10 cellular contexts compared by ENCODE assay signal in the genomic region with DNA sequence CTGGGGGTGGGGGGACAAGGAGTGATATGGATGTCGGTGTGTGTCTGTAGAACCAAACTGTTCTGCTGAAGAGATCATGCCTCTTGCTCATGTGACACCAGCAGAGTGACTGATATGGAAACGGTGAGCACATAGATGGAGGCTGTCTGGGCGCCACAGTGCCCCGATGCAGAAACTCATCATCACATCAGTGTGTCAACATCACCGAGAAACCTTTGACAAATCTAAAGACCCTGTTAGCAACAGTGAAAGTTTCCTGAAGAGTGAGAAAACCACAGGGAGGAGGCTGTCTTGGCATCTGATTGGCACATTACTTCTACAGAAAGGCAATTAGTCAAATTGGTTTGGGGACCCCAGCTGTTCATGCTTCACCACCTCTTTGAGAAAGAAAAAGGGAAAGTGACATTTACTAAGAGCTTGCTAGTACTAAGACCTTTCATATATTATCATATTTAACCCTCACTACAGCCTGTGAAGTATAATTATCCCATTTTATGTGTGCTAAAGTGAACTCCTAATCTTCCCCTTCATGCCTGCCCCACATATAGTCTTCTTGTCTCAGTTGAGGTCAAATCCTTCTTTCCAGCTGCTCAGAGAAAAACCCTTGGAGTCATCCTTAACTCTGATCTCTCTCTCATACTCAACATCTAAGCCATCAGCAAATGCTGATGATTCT. TPM values are rescaled to one million over a fixed set of nuclear protein-coding genes. Genes with fewer than 3 reads are reported as not detected.
A peak's percentile ranks its signal among the peaks of the same experiment; 100 is the strongest.
DNase-seq lines count a peak whose midpoint lies in the region; ATAC-seq, FAIRE-seq and TF ChIP-seq lines count a peak whose summit lies in the region.
"Had no signal": no experiment of that assay in that cellular context is flagged by ENCODE, and none has a peak within 500 bp of the region (broad histone marks: within the 10 kb centered on the region; RNA-seq: fewer than 3 reads in every experiment).

No MANE protein-coding gene starts in this region.

- no peaks in the 10 kb centered on the region for H4K20me1 ChIP-seq in KMS-11 (ENCODE audit: insufficient read depth)
- H4K20me1 ChIP-seq in astrocyte (ENCODE audit: insufficient read depth, low read length) = no peaks in the 10 kb centered on the region

- no peak overlapping the region for H2AFZ ChIP-seq in KMS-11 (ENCODE audit: low read depth)
- no peak overlapping the region for H2AFZ ChIP-seq in astrocyte (ENCODE audit: low read depth, low read length)

- no peak overlapping the region for H3K27ac Mint-ChIP-seq in astrocyte (ENCODE audit: unreplicated experiment)

- no peak for FAIRE-seq in astrocyte (lab: Jason Lieb, UNC)

- H3K4me1 Mint-ChIP-seq in astrocyte (ENCODE audit: low read depth, unreplicated experiment) = peaks cover 34% of the 10 kb centered on the region

- H3K4me3 ChIP-seq in KMS-11 (IDR thresholded peaks at IDR 0.05; ENCODE audit: insufficient read depth, low read depth, low read length) (no peak overlapping the region), astrocyte (ENCODE audit: insufficient read depth, low read depth, low read length) (no peak overlapping the region), esophagus squamous epithelium (no peak overlapping the region)
- H3K4me3 ChIP-seq: lower lobe of right lung, tibial artery had no signal

- 68% methylated on average over 5 of the region's 5 CpGs for WGBS in esophagus squamous epithelium, 2 donors

- H3K4me2 ChIP-seq in KMS-11 (peak overlapping the region; percentile 79; the same call in 1 of the 2 replicates), astrocyte (ENCODE audit: low read length) (no peak overlapping the region)

- TF ChIP-seq CTCF in GM10266 (IDR thresholded peaks at IDR 0.05; ENCODE audit: control insufficient read depth, insufficient read depth, low read depth, missing control alignments) (no peak), KMS-11 (conservative IDR thresholded peaks at IDR 0.05; ENCODE audit: low read depth, low read length) (no peak), astrocyte (IDR thresholded peaks at IDR 0.05; ENCODE audit: insufficient read depth, low read depth, low read length) (no peak), esophagus squamous epithelium (IDR thresholded peaks at IDR 0.05) (no peak)

- H3K27me3 Mint-ChIP-seq in astrocyte (ENCODE audit: low read depth, unreplicated experiment) = peaks cover 12% of the 10 kb centered on the region

- no peaks in the 10 kb centered on the region for H3K9me3 ChIP-seq in astrocyte (ENCODE audit: insufficient read depth, low read depth, low read length)
- no peaks in the 10 kb centered on the region for H3K9me3 ChIP-seq in esophagus squamous epithelium
- H3K9me3 ChIP-seq: lower lobe of right lung, tibial artery had no signal

- H3K27me3 ChIP-seq in KMS-11 (ENCODE audit: insufficient read depth, low read depth) (no peaks in the 10 kb centered on the region), astrocyte (ENCODE audit: insufficient read depth, low read length) (no peaks in the 10 kb centered on the region), esophagus squamous epithelium (peaks cover 0 to 4% (median 0%) of the 10 kb centered on the region in 4 donors)
- H3K27me3 ChIP-seq: tibial artery had no signal

- H3K4me1 ChIP-seq in KMS-11 (ENCODE audit: low read depth, poor library complexity, severe bottlenecking) = peaks cover 72% of the 10 kb centered on the region
- peaks cover 53% of the 10 kb centered on the region for H3K4me1 ChIP-seq in astrocyte (ENCODE audit: insufficient read depth, low read length)
- H3K4me1 ChIP-seq in esophagus squamous epithelium = peaks cover 13 to 29% (median 26%) of the 10 kb centered on the region in 3 donors

- H3K4me3 Mint-ChIP-seq in astrocyte (ENCODE audit: unreplicated experiment) = no peak overlapping the region

- H3K27ac ChIP-seq in KMS-11 (no peak overlapping the region; the same call in 1 of the 2 replicates), astrocyte (ENCODE audit: low read depth, low read length) (peak overlapping the region; percentile 24), esophagus squamous epithelium (no peak overlapping the region)
- H3K27ac ChIP-seq: lower lobe of right lung, tibial artery had no signal

- H3K36me3 Mint-ChIP-seq in astrocyte (ENCODE audit: low read depth, unreplicated experiment) = no peaks in the 10 kb centered on the region

- H3K79me2 ChIP-seq in KMS-11 (ENCODE audit: insufficient read depth, low read depth) = no peaks in the 10 kb centered on the region
- H3K79me2 ChIP-seq in astrocyte (ENCODE audit: insufficient read depth, low read length) = no peaks in the 10 kb centered on the region

- H3K9ac ChIP-seq in KMS-11 (no peak overlapping the region), astrocyte (ENCODE audit: low read length) (no peak overlapping the region)

- no peak for TF ChIP-seq POLR2A in esophagus squamous epithelium (IDR thresholded peaks at IDR 0.05)

- no peaks in the 10 kb centered on the region for H3K36me3 ChIP-seq in KMS-11 (ENCODE audit: insufficient read depth)
- H3K36me3 ChIP-seq in astrocyte (ENCODE audit: insufficient read depth, low read length) = no peaks in the 10 kb centered on the region
- no peaks in the 10 kb centered on the region for H3K36me3 ChIP-seq in esophagus squamous epithelium
- H3K36me3 ChIP-seq: lower lobe of right lung, tibial artery had no signal

- no peaks in the 10 kb centered on the region for H3K9me3 Mint-ChIP-seq in astrocyte (ENCODE audit: unreplicated experiment)

- intact Hi-C loops in esophagus squamous epithelium (cut with DNase I) = no loop called here

- peak; percentile 31 for ATAC-seq in GM21529 (IDR thresholded peaks at IDR 0.05; ENCODE audit: unreplicated experiment)
- ATAC-seq: lower lobe of right lung had no signal

- DNase-seq in GM10266 (ENCODE audit: extremely low spot score) (peak; percentile 47), astrocyte (ENCODE audit: low read depth) (no peak), SK-N-DZ (ENCODE audit: low spot score) (no peak), esophagus squamous epithelium (lab: John Stamatoyannopoulos, UW) (no peak), NCI-H2081 treated with DMSO at 0.1 percent for 48 hours (lab: John Stamatoyannopoulos, UW) (no peak), H4 (ENCODE audit: low spot score) (no peak)
- DNase-seq: lower lobe of right lung, tibial artery had no signal

RNA-seq across cellular contexts. Expression of gene CSF2, which starts 25.6 kb away (rescaled TPM):
- total RNA-seq in astrocyte = not detected in 2 replicates
- polyA plus RNA-seq in SK-N-DZ (2014; cell fraction: cytosol; rRNA removed) = not detected in 2 replicates
- not detected in 2 replicates for polyA plus RNA-seq in SK-N-DZ (2014; cell fraction: nucleus; rRNA removed)
- not detected for total RNA-seq in esophagus squamous epithelium
- total RNA-seq in H4 (2014; rRNA removed; shearing (Covaris generic)) = 0.37 TPM in 1 of 2 replicates, not detected in the other

RNA-seq across cellular contexts. Expression of gene IL3, which starts 38.8 kb away (rescaled TPM):
- total RNA-seq in astrocyte (not detected in 2 replicates), esophagus squamous epithelium (not detected)
- polyA plus RNA-seq in SK-N-DZ (2014; cell fraction: cytosol; rRNA removed) = not detected in 2 replicates
- polyA plus RNA-seq in SK-N-DZ (2014; cell fraction: nucleus; rRNA removed) = not detected in 2 replicates
- not detected in 2 replicates for total RNA-seq in H4 (2014; rRNA removed; shearing (Covaris generic))
- total RNA-seq: lower lobe of right lung had no signal
